25 cellular contexts compared by ENCODE assay signal in genomic region chr15:53208759-53209158, GRCh38.
"Had no signal": no experiment of that assay in that cellular context is flagged by ENCODE, and none has a peak within 500 bp of the region (broad histone marks: within the 10 kb centered on the region; RNA-seq: fewer than 3 reads in every experiment).

No MANE protein-coding gene starts in this region.

- H3K79me2 ChIP-seq: parathyroid adenoma had no signal

- H3K36me3 Mint-ChIP-seq: natural killer cell treated with Interleukin-12 subunit alpha and Interleukin-12 subunit beta and Interleukin-15 and Interleukin-18, amount 100 ng/mL, for 72 hours; stimulated activated naive B cell treated with anti-CD40 and anti-IgM and Interleukin-4, amounts not matched to agents 10 μg/mL and 1 μg/mL and 100 μg/mL, for 72 hours had no signal

- H3K9ac ChIP-seq: parathyroid adenoma had no signal

- H3K4me1 Mint-ChIP-seq: stimulated activated naive B cell treated with anti-CD40 and anti-IgM and Interleukin-4, amounts not matched to agents 10 μg/mL and 1 μg/mL and 100 μg/mL, for 72 hours; stimulated activated naive CD8-positive, alpha-beta T cell treated with anti-CD3 and anti-CD28 coated beads, Interleukin-15, amount 100 ng/mL, for 72 hours had no signal

- H3K27ac ChIP-seq: epithelial cell of prostate, esophagus muscularis mucosa, gastrocnemius medialis, left lung, lower lobe of right lung, parathyroid adenoma, prostate gland, spleen, testis, upper lobe of right lung, vagina had no signal

- H3K9me3 ChIP-seq: esophagus muscularis mucosa, gastrocnemius medialis, left lung, lower lobe of right lung, prostate gland, testis, tibial nerve, upper lobe of right lung, vagina had no signal

- H2AFZ ChIP-seq: parathyroid adenoma had no signal

- DNase-seq: effector memory CD8-positive, alpha-beta T cell; gastrocnemius medialis; islet precursor cell; left lung; lower lobe of right lung; mesenchymal stem cell; midbrain; occipital lobe; spleen; stimulated activated CD4-positive, alpha-beta T cell treated with anti-CD3 and anti-CD28 coated beads, Interleukin-15, amount 100 ng/mL, for 24 hours; stimulated activated CD4-positive, alpha-beta T cell treated with anti-CD3 and anti-CD28 coated beads, Interleukin-2, amount 100 ng/mL, for 24 hours; stimulated activated CD4-positive, alpha-beta T cell treated with anti-CD3 and anti-CD28 coated beads, Interleukin-4, amount 100 ng/mL, for 4 hours; stimulated activated naive B cell treated with anti-CD40 and anti-IgM and Interleukin-4, amounts not matched to agents 10 μg/mL and 1 μg/mL and 100 μg/mL, for 72 hours; stimulated activated naive CD8-positive, alpha-beta T cell treated with anti-CD3 and anti-CD28 coated beads, Interleukin-15, amount 100 ng/mL, for 72 hours; testis; upper lobe of right lung had no signal

- H3K27ac Mint-ChIP-seq: dendritic cell treated with granulocyte-macrophage colony-stimulating factor and Interleukin-4, amounts not matched to agents 40 ng/mL and 50 ng/mL, for 4 days; effector memory CD8-positive, alpha-beta T cell; natural killer cell treated with Interleukin-12 subunit alpha and Interleukin-12 subunit beta and Interleukin-15 and Interleukin-18, amount 100 ng/mL, for 72 hours; stimulated activated naive B cell treated with anti-CD40 and anti-IgM and Interleukin-4, amounts not matched to agents 10 μg/mL and 1 μg/mL and 100 μg/mL, for 72 hours; stimulated activated naive CD8-positive, alpha-beta T cell treated with anti-CD3 and anti-CD28 coated beads, Interleukin-15, amount 100 ng/mL, for 72 hours had no signal

- H3K4me1 ChIP-seq: esophagus muscularis mucosa, left lung, lower lobe of right lung, parathyroid adenoma, prostate gland, spleen, testis, tibial nerve, upper lobe of right lung, vagina had no signal

- H3K27me3 ChIP-seq: esophagus muscularis mucosa, gastrocnemius medialis, left lung, testis, tibial nerve, upper lobe of right lung, vagina had no signal

- H3K9me3 Mint-ChIP-seq: dendritic cell treated with granulocyte-macrophage colony-stimulating factor and Interleukin-4, amounts not matched to agents 40 ng/mL and 50 ng/mL, for 4 days had no signal

- H3K4me3 Mint-ChIP-seq: dendritic cell treated with granulocyte-macrophage colony-stimulating factor and Interleukin-4, amounts not matched to agents 40 ng/mL and 50 ng/mL, for 4 days; effector memory CD8-positive, alpha-beta T cell; natural killer cell treated with Interleukin-12 subunit alpha and Interleukin-12 subunit beta and Interleukin-15 and Interleukin-18, amount 100 ng/mL, for 72 hours; stimulated activated naive B cell treated with anti-CD40 and anti-IgM and Interleukin-4, amounts not matched to agents 10 μg/mL and 1 μg/mL and 100 μg/mL, for 72 hours; stimulated activated naive CD8-positive, alpha-beta T cell treated with anti-CD3 and anti-CD28 coated beads, Interleukin-15, amount 100 ng/mL, for 72 hours had no signal

- ATAC-seq: effector memory CD8-positive, alpha-beta T cell; gastrocnemius medialis; left lung; lower lobe of right lung; natural killer cell treated with Interleukin-12 subunit alpha and Interleukin-12 subunit beta and Interleukin-15 and Interleukin-18, amount 100 ng/mL, for 72 hours; sciatic nerve; stimulated activated naive B cell treated with anti-CD40 and anti-IgM and Interleukin-4, amounts not matched to agents 10 μg/mL and 1 μg/mL and 100 μg/mL, for 72 hours; stimulated activated naive CD8-positive, alpha-beta T cell treated with anti-CD3 and anti-CD28 coated beads, Interleukin-15, amount 100 ng/mL, for 72 hours; upper lobe of right lung had no signal

- H3K36me3 ChIP-seq: esophagus muscularis mucosa, gastrocnemius medialis, left lung, lower lobe of right lung, prostate gland, spleen, tibial nerve, upper lobe of right lung, vagina had no signal

- H3K4me3 ChIP-seq: esophagus muscularis mucosa, gastrocnemius medialis, left lung, lower lobe of right lung, prostate gland, spleen, testis, tibial nerve, upper lobe of right lung, vagina had no signal

- H3K27me3 Mint-ChIP-seq: dendritic cell treated with granulocyte-macrophage colony-stimulating factor and Interleukin-4, amounts not matched to agents 40 ng/mL and 50 ng/mL, for 4 days; natural killer cell treated with Interleukin-12 subunit alpha and Interleukin-12 subunit beta and Interleukin-15 and Interleukin-18, amount 100 ng/mL, for 72 hours; stimulated activated naive B cell treated with anti-CD40 and anti-IgM and Interleukin-4, amounts not matched to agents 10 μg/mL and 1 μg/mL and 100 μg/mL, for 72 hours had no signal
